9 cellular contexts compared by ENCODE assay signal in genomic region chr2:3465844-3466481, GRCh38. TPM values are rescaled to one million over a fixed set of nuclear protein-coding genes. Genes with fewer than 3 reads are reported as not detected.
A peak's percentile ranks its signal among the peaks of the same experiment; 100 is the strongest.
DNase-seq lines count a peak whose midpoint lies in the region; ATAC-seq and TF ChIP-seq lines count a peak whose summit lies in the region.
"Had no signal": no experiment of that assay in that cellular context is flagged by ENCODE, and none has a peak within 500 bp of the region (broad histone marks: within the 10 kb centered on the region; RNA-seq: fewer than 3 reads in every experiment).

No MANE protein-coding gene starts in this region.

- H3K27me3 ChIP-seq in body of pancreas: no peaks in the 10 kb centered on the region
- H3K27me3 ChIP-seq in right cardiac atrium (ENCODE audit: control insufficient read depth, insufficient read depth): no peaks in the 10 kb centered on the region
- no peaks in the 10 kb centered on the region for H3K27me3 ChIP-seq in aorta (ENCODE audit: control insufficient read depth in 1 of 2, insufficient read depth in 2 of 2, low read length in 1 of 2)

- H3K4me3 ChIP-seq in body of pancreas (no peak overlapping the region), right cardiac atrium (ENCODE audit: low read length) (no peak overlapping the region), aorta (ENCODE audit: low read length in 2 of 2) (no peak overlapping the region)

- DNase-seq in Right ventricle myocardium inferior (ENCODE audit: missing footprints): peak; percentile 45
- DNase-seq in cardiac septum (ENCODE audit: low spot score): no peak
- peak in 1 of 4 donors; percentile 45 for DNase-seq in body of pancreas
- peak in 1 of 3 donors; percentile 51 for DNase-seq in right cardiac atrium
- DNase-seq in aorta: peak; percentile 38 to 67
- no peak for DNase-seq in NCI-H69 (lab: John Stamatoyannopoulos, UW)
- DNase-seq in NCI-H2171 (lab: John Stamatoyannopoulos, UW): no peak
- DNase-seq in retina: no peak
- DNase-seq: stimulated activated CD8-positive, alpha-beta memory T cell treated with anti-CD3 and anti-CD28 coated beads, Interleukin-4, amount 100 ng/mL, for 48 hours had no signal

- TF ChIP-seq POLR2A in body of pancreas (IDR thresholded peaks at IDR 0.05): no peak

- H3K27ac ChIP-seq in body of pancreas: peak overlapping the region in 1 of 4 donors; percentile 31
- peak overlapping the region; percentile 87 for H3K27ac ChIP-seq in right cardiac atrium (ENCODE audit: low read length)
- peak overlapping the region in 1 of 2 donors; percentile 95 for H3K27ac ChIP-seq in aorta (ENCODE audit: low read depth in 1 of 2, low read length in 2 of 2)

- H3K36me3 ChIP-seq in body of pancreas (replicated peaks in 1 of 2; ENCODE audit: insufficient read depth in 1 of 2, low read depth in 2 of 2) (peaks cover 5 to 25% of the 10 kb centered on the region in 2 donors), aorta (ENCODE audit: control insufficient read depth in 1 of 2, insufficient read depth in 2 of 2, low read length in 1 of 2) (no peaks in the 10 kb centered on the region)

- no peak for TF ChIP-seq CTCF in body of pancreas (IDR thresholded peaks at IDR 0.05)

- H3K9me3 ChIP-seq in body of pancreas: no peaks in the 10 kb centered on the region
- no peaks in the 10 kb centered on the region for H3K9me3 ChIP-seq in right cardiac atrium (ENCODE audit: control insufficient read depth, low read length)
- no peaks in the 10 kb centered on the region for H3K9me3 ChIP-seq in aorta (ENCODE audit: control insufficient read depth, low read length)

- intact Hi-C loops in Right ventricle myocardium inferior (cut with DNase I) (no loop called here), cardiac septum (cut with DNase I) (no loop called here), body of pancreas (cut with DNase I) (no loop called here), right cardiac atrium (cut with DNase I) (no loop called here), aorta (cut with DNase I) (no loop called here)

- 78 to 86% methylated on average over 10 to 13 of the region's 13 CpGs for WGBS in body of pancreas, 2 donors
- 68% methylated on average over 13 of the region's 13 CpGs for WGBS in right cardiac atrium
- WGBS in aorta, 2 donors: 50 to 51% methylated on average over 13 of the region's 13 CpGs

- no peak for ATAC-seq in Right ventricle myocardium inferior
- ATAC-seq in body of pancreas: peak; percentile 39
- ATAC-seq in right cardiac atrium: peak in 1 of 2 donors; percentile 15
- no peak for ATAC-seq in aorta (ENCODE audit: low FRiP score)

- H3K4me1 ChIP-seq in body of pancreas: peaks cover under 1% of the 10 kb centered on the region
- peaks cover 10% of the 10 kb centered on the region for H3K4me1 ChIP-seq in right cardiac atrium (ENCODE audit: control insufficient read depth, insufficient read depth, low read length)
- peaks cover 3% of the 10 kb centered on the region in 2 donors for H3K4me1 ChIP-seq in aorta (ENCODE audit: control insufficient read depth in 1 of 2, insufficient read depth in 2 of 2, low read length in 2 of 2)

RNA-seq across cellular contexts. Expression of gene ADI1, which starts 53.4 kb away (rescaled TPM):
- 160 TPM for total RNA-seq in Right ventricle myocardium inferior
- 135 TPM for total RNA-seq in cardiac septum
- total RNA-seq in body of pancreas: 10 to 100 TPM; 18.8 to 22.3 TPM
- total RNA-seq in right cardiac atrium: 100 to 1,000 TPM; 124 to 195 (median 159) TPM
- 132 TPM for polyA plus RNA-seq in right cardiac atrium
- 10 to 100 TPM; 63.7 to 70.7 TPM for total RNA-seq in aorta
- 100 to 1,000 TPM; 158 to 206 TPM for polyA plus RNA-seq in aorta

Comparison
In these comparisons a context has a peak if more than half of its experiments do, and no peak if none do; other contexts are left out.
1. DNase-seq: peak in Right ventricle myocardium inferior (single experiment) and aorta (2 of 2); none in cardiac septum (single experiment), NCI-H69 (single experiment), NCI-H2171 (single experiment) and retina (single experiment).